8 cellular contexts compared by ENCODE assay signal in the genomic region with DNA sequence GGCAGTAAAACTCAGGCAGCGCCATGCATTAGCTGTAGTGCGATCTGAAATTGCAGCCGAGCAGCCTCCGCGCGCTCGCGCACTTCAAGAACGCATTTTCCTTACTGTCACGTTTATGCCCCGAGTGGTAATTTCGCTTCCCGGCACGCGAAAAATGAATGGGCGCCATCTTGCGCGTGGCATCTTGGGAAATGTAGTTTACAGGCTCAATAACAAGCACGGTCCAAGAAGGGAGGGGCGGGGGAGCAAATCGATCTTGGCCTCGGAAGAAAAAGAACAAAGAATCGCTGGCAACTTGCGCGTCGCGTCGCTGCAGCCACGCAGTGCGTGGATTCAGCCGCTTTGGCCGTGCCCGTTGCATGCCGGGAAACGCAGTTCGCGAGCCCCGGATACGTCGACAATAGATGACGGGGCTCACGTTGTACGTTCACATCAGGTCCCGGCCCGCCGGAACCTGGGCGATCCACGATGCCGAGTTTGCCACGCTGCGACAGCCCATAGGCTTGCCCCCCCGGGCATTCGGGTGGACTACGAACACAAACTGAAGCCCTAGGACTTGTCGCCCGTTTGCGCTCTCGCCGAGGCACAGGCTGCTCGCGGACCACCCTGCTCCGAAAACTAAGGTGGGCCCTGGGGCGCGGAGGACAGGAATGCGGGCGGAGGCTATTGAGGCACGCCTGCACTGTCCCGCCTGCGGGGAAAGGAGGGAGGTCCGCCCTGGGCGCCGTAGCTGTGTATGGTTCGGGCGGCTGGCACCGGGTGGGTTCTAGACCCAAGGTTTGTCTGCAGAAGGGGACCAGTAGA. TPM values are rescaled to one million over a fixed set of nuclear protein-coding genes. Genes with fewer than 3 reads are reported as not detected.
DNase-seq lines count a peak whose midpoint lies in the region; ATAC-seq and TF ChIP-seq lines count a peak whose summit lies in the region.

TSS of gene FTSJ1 (plus strand) at position 426 of the 804 bp plus-strand sequence. CDS start 1,849 bp downstream, outside the sequence.

- DNase-seq in DMS153 treated with DMSO at 0.1 percent for 48 hours (lab: John Stamatoyannopoulos, UW; ENCODE audit: unreplicated experiment) (peak; percentile 20), KBM-7 (peak; percentile 98), Peyer's patch (peak; percentile 88 to 95 (median 88))
- DNase-seq in activated T-cell treated with anti-CD3 and anti-CD28 coated beads, Interleukin-2, amount 50 U/mL, for 48 hours = peak; percentile 88
- DNase-seq in stimulated activated CD8-positive, alpha-beta memory T cell treated with anti-CD3 and anti-CD28 coated beads, Interleukin-7, amount 100 ng/mL, for 4 hours (ENCODE audit: low read depth in 2 of 2) = peak; percentile 83 to 86

- ATAC-seq in GM21717 (IDR thresholded peaks at IDR 0.05; ENCODE audit: unreplicated experiment) = peak; percentile 82

- H3K27ac ChIP-seq in Peyer's patch = peak within 1 kb of the TSS; percentile 68 to 81 (median 76)
- H3K27ac ChIP-seq in esophagus (ENCODE audit: low read depth in 2 of 2, low read length in 1 of 2) = peak within 1 kb of the TSS; percentile 82 to 87
- H3K27ac ChIP-seq in muscle layer of duodenum (ENCODE audit: low read length) = peak within 1 kb of the TSS; percentile 67

- TF ChIP-seq CTCF in Peyer's patch (IDR thresholded peaks at IDR 0.05) = peak in 1 of 6 experiments; percentile 11

- H3K9me3 ChIP-seq in Peyer's patch (no peaks in the 10 kb centered on the region), esophagus (ENCODE audit: control insufficient read depth in 2 of 2, insufficient read depth in 1 of 2, low read depth in 1 of 2, low read length in 1 of 2) (no peaks in the 10 kb centered on the region), muscle layer of duodenum (ENCODE audit: control insufficient read depth in 1 of 2, low read length in 2 of 2) (no peaks in the 10 kb centered on the region)

- peak in 1 of 2 donors; percentile 36 for TF ChIP-seq POLR2A in Peyer's patch (IDR thresholded peaks at IDR 0.05)

- 0 to 27% methylated on average over 74 to 75 of the region's 75 CpGs for WGBS in esophagus, 2 donors

- no peaks in the 10 kb centered on the region for H3K36me3 ChIP-seq in Peyer's patch
- H3K36me3 ChIP-seq in esophagus (ENCODE audit: control insufficient read depth in 2 of 2, insufficient read depth in 2 of 2, low read length in 1 of 2) = peaks cover 0 to 8% of the 10 kb centered on the region in 2 donors
- peaks cover 0 to 1% of the 10 kb centered on the region in 2 donors for H3K36me3 ChIP-seq in muscle layer of duodenum (ENCODE audit: control insufficient read depth in 1 of 2, insufficient read depth in 2 of 2, low read length in 2 of 2)

- H3K27me3 ChIP-seq in Peyer's patch (no peaks in the 10 kb centered on the region), esophagus (ENCODE audit: control insufficient read depth in 1 of 2, insufficient read depth in 2 of 2, low read length in 2 of 2) (no peaks in the 10 kb centered on the region), muscle layer of duodenum (ENCODE audit: low read depth, low read length) (no peaks in the 10 kb centered on the region)

- in situ Hi-C loops in KBM-7 (cut with MboI; ENCODE audit: low pct_unique_long_range_greater_than_20kb, low sequenced_read_pairs) = no loop called here

- no peaks in the 10 kb centered on the region for H3K4me1 ChIP-seq in Peyer's patch
- H3K4me1 ChIP-seq in esophagus (ENCODE audit: control insufficient read depth in 2 of 2, insufficient read depth in 2 of 2, low read length in 1 of 2) = peaks cover 0 to 2% of the 10 kb centered on the region in 2 donors
- H3K4me1 ChIP-seq in muscle layer of duodenum (ENCODE audit: control insufficient read depth in 1 of 2, insufficient read depth in 2 of 2, low read length in 2 of 2) = peaks cover 0 to 5% of the 10 kb centered on the region in 2 donors

- H3K4me3 ChIP-seq in Peyer's patch (peak within 1 kb of the TSS; percentile 56 to 86 (median 60)), esophagus (ENCODE audit: low read depth in 1 of 2, low read length in 2 of 2) (peak within 1 kb of the TSS; percentile 78 to 85), muscle layer of duodenum (ENCODE audit: low read depth in 1 of 2, low read length in 2 of 2) (peak within 1 kb of the TSS; percentile 69 to 80)

RNA-seq across cellular contexts. Expression of gene FTSJ1, which starts in this region (rescaled TPM):
- 10 to 100 TPM; 12.5 to 67.7 (median 26.4) TPM for total RNA-seq in Peyer's patch
- 10 to 100 TPM; 31.1 to 36.3 TPM for polyA plus RNA-seq in esophagus

Comparison
In these comparisons a context has a peak if more than half of its experiments do, and no peak if none do; other contexts are left out.
1. Peak in every context shown above with its lines: DNase-seq, ATAC-seq, H3K4me3 ChIP-seq and H3K27ac ChIP-seq.
2. DNase-seq: peak in every context shown above with its lines; median percentile 98 in KBM-7; 88 in Peyer's patch; 88 in activated T-cell treated with anti-CD3 and anti-CD28 coated beads, Interleukin-2, amount 50 U/mL, for 48 hours; 84 in stimulated activated CD8-positive, alpha-beta memory T cell treated with anti-CD3 and anti-CD28 coated beads, Interleukin-7, amount 100 ng/mL, for 4 hours; 20 in DMS153 treated with DMSO at 0.1 percent for 48 hours.